In genomic region chr2:218405365-218406208, GRCh38 we compare ENCODE assay signal across 8 cellular contexts. TPM values are rescaled to one million over a fixed set of nuclear protein-coding genes. Genes with fewer than 3 reads are reported as not detected.
DNase-seq lines count a peak whose midpoint lies in the region; ATAC-seq, FAIRE-seq and TF ChIP-seq lines count a peak whose summit lies in the region.

No MANE protein-coding gene starts in this region.

- H3K27me3 ChIP-seq in CD8-positive, alpha-beta memory T cell (ENCODE audit: insufficient read depth, low read length, poor library complexity, severe bottlenecking): no peaks in the 10 kb centered on the region
- H3K27me3 ChIP-seq in H9 (ENCODE audit: insufficient read depth, low read length) (no peaks in the 10 kb centered on the region), Peyer's patch (no peaks in the 10 kb centered on the region), H1 (replicated peaks in 1 of 4; ENCODE audit: control insufficient read depth in 3 of 4, extremely low read depth in 1 of 4, insufficient read depth in 3 of 4, low read length in 3 of 4) (no peaks in the 10 kb centered on the region)

- H2BK20ac ChIP-seq in H9 (ENCODE audit: low read depth, low read length, poor library complexity, severe bottlenecking): no peak overlapping the region
- H2BK20ac ChIP-seq in H1 (ENCODE audit: low read length): 0 out of 2 replicates have a peak overlapping the region, but pooled peaks have one; percentile 61

- POLR2A ChIA-PET in CD8-positive, alpha-beta memory T cell (lab: Charles Lee): interaction anchor here (0.7 to 1.5 kb wide), 3 partner anchors 8 to 119 kb away, joined by 3 to 6 read pairs (median 3); no protein-coding TSS in a partner anchor
- POLR2A ChIA-PET in H1 (lab: Charles Lee; ENCODE audit: partially characterized antibody): interaction anchor here (0.7 to 5.5 kb wide), 10 partner anchors 10 to 135 kb away, joined by 3 to 35 read pairs (median 4); partner anchors contain the start of genes AAMP, PNKD and VIL1

- H3K4ac ChIP-seq in H9 (ENCODE audit: low read depth, low read length): no peak overlapping the region
- peak overlapping the region; percentile 76 for H3K4ac ChIP-seq in H1 (replicated peaks; ENCODE audit: insufficient read length, low read depth, low read length)

- CTCF ChIA-PET in CD8-positive, alpha-beta memory T cell (lab: Charles Lee): interaction anchor here (0.8 to 2.5 kb wide), 6 partner anchors 9 to 471 kb away, joined by 3 to 20 read pairs (median 4); no protein-coding TSS in a partner anchor
- CTCF ChIA-PET in H1 (lab: Charles Lee; ENCODE audit: partially characterized antibody): interaction anchor here (0.6 to 3.6 kb wide), 18 partner anchors 9 to 242 kb away, joined by 3 to 13 read pairs (median 3); no protein-coding TSS in a partner anchor

- H3K9ac ChIP-seq in H9 (ENCODE audit: extremely low read depth, insufficient read length, low read length) (peak overlapping the region; percentile 2), H1 (replicated peaks in 1 of 4; ENCODE audit: extremely low read depth in 1 of 4, low read depth in 3 of 4, low read length in 3 of 4) (peak overlapping the region in 2 of 4 experiments; percentile 31 to 49; a peak in 3 of 7 replicates)

- H3K27ac Mint-ChIP-seq in CD8-positive, alpha-beta memory T cell: peak overlapping the region; percentile 83 to 98 (median 96)
- H3K27ac Mint-ChIP-seq in H9 (peak overlapping the region; percentile 90 to 98 (median 91)), neural crest cell (ENCODE audit: unreplicated experiment) (peak overlapping the region; percentile 19)

- H3K14ac ChIP-seq in H9 (ENCODE audit: insufficient read depth, low read length) (peak overlapping the region; percentile 44; the same call in 1 of the 2 replicates), H1 (ENCODE audit: insufficient read length) (no peak overlapping the region)

- H3K18ac ChIP-seq in H9 (ENCODE audit: insufficient read length, low read depth, low read length): peak overlapping the region; percentile 9
- peak overlapping the region; percentile 100 for H3K18ac ChIP-seq in H1 (ENCODE audit: extremely low read depth, low read length)

- no peak overlapping the region for H2BK15ac ChIP-seq in H9 (ENCODE audit: low read depth, low read length)
- no peak overlapping the region for H2BK15ac ChIP-seq in H1 (ENCODE audit: low read length)

- no CpG with 5 or more reads among the region's 21 CpGs for WGBS in H9 (ENCODE audit: extremely low coverage, insufficient read length, low lambda C conversion rate)
- 14% methylated on average over 17 of the region's 21 CpGs; no CpG with 5 or more reads in 1 of the 2 experiments for WGBS in H1 (ENCODE audit: extremely low coverage in 1 of 2, insufficient coverage in 1 of 2, insufficient read length in 1 of 2, insufficient replicate concordance in 2 of 2, low coverage in 1 of 2, low lambda C conversion rate in 2 of 2, missing lambda C conversion rate in 1 of 2), 2 experiments

- H3K79me1 ChIP-seq in H9 (ENCODE audit: insufficient read depth, low read depth, low read length, poor library complexity, severe bottlenecking) (no peaks in the 10 kb centered on the region), H1 (ENCODE audit: low read depth, low read length) (no peaks in the 10 kb centered on the region)

- peak overlapping the region; percentile 79 to 85 (median 82) for H3K4me3 Mint-ChIP-seq in CD8-positive, alpha-beta memory T cell
- H3K4me3 Mint-ChIP-seq in H9 (peak overlapping the region; percentile 72 to 85), neural crest cell (peak overlapping the region; percentile 83)

- no peak for TF ChIP-seq RAD21 in H1 (IDR thresholded peaks at IDR 0.05 in 1 of 2, conservative IDR thresholded peaks at IDR 0.05 in 1 of 2; ENCODE audit: low read depth in 2 of 2, low read length in 2 of 2)

- H4K20me1 ChIP-seq in H9 (ENCODE audit: control insufficient read depth, insufficient read depth, insufficient read length) (no peaks in the 10 kb centered on the region), H1 (replicated peaks in 1 of 2; ENCODE audit: control insufficient read depth in 1 of 2, insufficient read depth in 2 of 2, low read length in 2 of 2) (peaks cover 0 to 2% of the 10 kb centered on the region in 2 experiments)

- H3T11ph ChIP-seq in H9 (ENCODE audit: low read length): no peak overlapping the region

- no peaks in the 10 kb centered on the region for H3K27me3 Mint-ChIP-seq in CD8-positive, alpha-beta memory T cell
- no peaks in the 10 kb centered on the region for H3K27me3 Mint-ChIP-seq in H9 (ENCODE audit: low read depth)
- no peaks in the 10 kb centered on the region for H3K27me3 Mint-ChIP-seq in neural crest cell (ENCODE audit: low read depth)

- no peak overlapping the region for H4K91ac ChIP-seq in H9 (ENCODE audit: insufficient read length, low read depth, low read length)
- peak overlapping the region; percentile 83 for H4K91ac ChIP-seq in H1 (replicated peaks; ENCODE audit: insufficient read length, low read length)

- TF ChIP-seq EP300 in H1 (IDR thresholded peaks at IDR 0.05; ENCODE audit: borderline replicate concordance in 1 of 2, low read depth in 2 of 2, low read length in 2 of 2): no peak

- H2AFZ ChIP-seq in H9 (ENCODE audit: low read length): no peak overlapping the region
- peak overlapping the region; percentile 91; the same call in 1 of the 2 replicates for H2AFZ ChIP-seq in H1 (ENCODE audit: low read length)

- ATAC-seq in GM21526 (IDR thresholded peaks at IDR 0.05; ENCODE audit: low FRiP score, unreplicated experiment): no peak

- H2BK12ac ChIP-seq in H9 (ENCODE audit: insufficient read length, low read depth, low read length) (no peak overlapping the region), H1 (ENCODE audit: low read depth, low read length) (no peak overlapping the region)

- DNase-seq in CD8-positive, alpha-beta memory T cell: peak in 2 of 5 donors; percentile 27 to 41
- no peak for DNase-seq in H9
- peak in 2 of 3 donors; percentile 39 to 69 for DNase-seq in Peyer's patch
- peak in 1 of 2 experiments; percentile 63 for DNase-seq in H1 (ENCODE audit: low read depth in 1 of 2, low spot score in 2 of 2)
- no peak for DNase-seq in neural crest cell (ENCODE audit: low read depth, low spot score)
- no peak for DNase-seq in midbrain (lab: John Stamatoyannopoulos, UW)
- DNase-seq in NCI-H1417 (lab: John Stamatoyannopoulos, UW): no peak

- no peaks in the 10 kb centered on the region for H3K9me3 ChIP-seq in CD8-positive, alpha-beta memory T cell (ENCODE audit: low read length)
- H3K9me3 ChIP-seq in H9 (ENCODE audit: control insufficient read depth, low read depth, low read length) (no peaks in the 10 kb centered on the region), Peyer's patch (no peaks in the 10 kb centered on the region), H1 (ENCODE audit: insufficient read depth in 2 of 2, low read depth in 1 of 2, low read length in 1 of 2) (no peaks in the 10 kb centered on the region)

- peak overlapping the region; percentile 34 for H3K4me3 ChIP-seq in CD8-positive, alpha-beta memory T cell (ENCODE audit: low read length)
- peak overlapping the region; percentile 26 to 54 (median 34) for H3K4me3 ChIP-seq in Peyer's patch
- H3K4me3 ChIP-seq in H1 (ENCODE audit: extremely low read depth in 1 of 4, insufficient read depth in 2 of 4, low read depth in 3 of 4, low read length in 4 of 4): peak overlapping the region; percentile 45 to 75 (median 62)

- H3K23me2 ChIP-seq in H9 (ENCODE audit: insufficient read length, low read depth, low read length, poor library complexity, severe bottlenecking) (peaks cover 19% of the 10 kb centered on the region), H1 (ENCODE audit: low read depth, low read length) (peaks cover 4% of the 10 kb centered on the region)

- H3K9me3 Mint-ChIP-seq in CD8-positive, alpha-beta memory T cell: no peaks in the 10 kb centered on the region
- no peaks in the 10 kb centered on the region for H3K9me3 Mint-ChIP-seq in H9
- no peaks in the 10 kb centered on the region for H3K9me3 Mint-ChIP-seq in neural crest cell

- H2BK5ac ChIP-seq in H9 (ENCODE audit: insufficient read length, low read length) (no peak overlapping the region), H1 (ENCODE audit: low read depth, low read length) (peak overlapping the region; percentile 93; the same call in 1 of the 2 replicates)

- H3K23ac ChIP-seq in H9 (ENCODE audit: insufficient read length, low read depth, low read length): no peak overlapping the region
- H3K23ac ChIP-seq in H1 (ENCODE audit: insufficient read length): no peak overlapping the region

- no peak overlapping the region for H4K8ac ChIP-seq in H9 (replicated peaks; ENCODE audit: insufficient read length, low read depth, low read length)
- H4K8ac ChIP-seq in H1 (ENCODE audit: extremely low read depth, insufficient read depth, low read length): peak overlapping the region; percentile 47; the same call in 1 of the 2 replicates

- FAIRE-seq in H1 (lab: Jason Lieb, UNC): no peak

- no peak overlapping the region for H2BK120ac ChIP-seq in H9 (ENCODE audit: low read depth, low read length, poor library complexity, severe bottlenecking)
- no peak overlapping the region for H2BK120ac ChIP-seq in H1 (replicated peaks; ENCODE audit: low read depth, low read length)

- H4K5ac ChIP-seq in H9 (ENCODE audit: insufficient read length, low read depth, low read length): no peak overlapping the region
- peak overlapping the region; percentile 97 for H4K5ac ChIP-seq in H1 (ENCODE audit: insufficient read length, low read depth, low read length)

- no peak overlapping the region for H3K56ac ChIP-seq in H9 (ENCODE audit: insufficient read length, low read depth, low read length)
- peak overlapping the region; percentile 82 for H3K56ac ChIP-seq in H1 (replicated peaks; ENCODE audit: insufficient read length, low read depth, low read length)

- H3K36me3 ChIP-seq in CD8-positive, alpha-beta memory T cell (ENCODE audit: insufficient read depth, low read length): peaks cover 10% of the 10 kb centered on the region
- H3K36me3 ChIP-seq in Peyer's patch (peaks cover 0 to 39% (median 0%) of the 10 kb centered on the region in 3 donors), H1 (ENCODE audit: control insufficient read depth in 2 of 4, insufficient read depth in 4 of 4, low read length in 3 of 4) (peaks cover 0 to 11% (median 4%) of the 10 kb centered on the region in 4 experiments; a peak in 2 of 8 replicates)

- H3K79me2 ChIP-seq in H9 (ENCODE audit: insufficient read depth, low read length): no peaks in the 10 kb centered on the region
- H3K79me2 ChIP-seq in H1 (ENCODE audit: control insufficient read depth in 1 of 2, insufficient read depth in 2 of 2, low read length in 2 of 2): no peaks in the 10 kb centered on the region

- peak overlapping the region; percentile 38 for H3K27ac ChIP-seq in CD8-positive, alpha-beta memory T cell (ENCODE audit: low read depth, low read length)
- no peak overlapping the region for H3K27ac ChIP-seq in H9 (ENCODE audit: insufficient read length, low read depth, low read length)
- H3K27ac ChIP-seq in Peyer's patch: peak overlapping the region; percentile 79 to 91 (median 86)
- H3K27ac ChIP-seq in H1 (ENCODE audit: low read depth, low read length): peak overlapping the region; percentile 82; the same call in 1 of the 2 replicates

- TF ChIP-seq POLR2A in Peyer's patch (IDR thresholded peaks at IDR 0.05): peak in 1 of 2 donors; percentile 31
- TF ChIP-seq POLR2A in H1 (IDR thresholded peaks at IDR 0.05; ENCODE audit: control extremely low read depth in 1 of 2, low read depth in 2 of 2, low read length in 2 of 2): no peak; a peak in 1 of 3 replicates

- H3K36me3 Mint-ChIP-seq in CD8-positive, alpha-beta memory T cell: peaks cover 0 to 45% (median 1%) of the 10 kb centered on the region in 3 donors
- H3K36me3 Mint-ChIP-seq in H9 (ENCODE audit: insufficient read depth in 1 of 3, low read depth in 3 of 3): peaks cover 4 to 25% (median 22%) of the 10 kb centered on the region in 3 experiments; a peak in 6 of 7 replicates
- no peaks in the 10 kb centered on the region for H3K36me3 Mint-ChIP-seq in neural crest cell (ENCODE audit: low read depth)

- TF ChIP-seq CTCF in H9 (conservative IDR thresholded peaks at IDR 0.05) (no peak), Peyer's patch (IDR thresholded peaks at IDR 0.05) (no peak), H1 (IDR thresholded peaks at IDR 0.05; ENCODE audit: control extremely low read depth in 1 of 3, insufficient read depth in 1 of 3, low read depth in 1 of 3, low read length in 3 of 3) (no peak), neural crest cell (conservative IDR thresholded peaks at IDR 0.05) (no peak)

- H3K4me1 ChIP-seq in CD8-positive, alpha-beta memory T cell (ENCODE audit: insufficient read depth, low read length): peaks cover 39% of the 10 kb centered on the region
- H3K4me1 ChIP-seq in H9 (ENCODE audit: insufficient read depth, low read length) (peaks cover 4% of the 10 kb centered on the region; the same call in 1 of the 2 replicates), Peyer's patch (peaks cover 8 to 56% (median 30%) of the 10 kb centered on the region in 4 donors), H1 (replicated peaks in 1 of 4; ENCODE audit: control insufficient read depth in 3 of 4, insufficient read depth in 4 of 4, low read length in 3 of 4) (peaks cover 12 to 30% (median 24%) of the 10 kb centered on the region in 4 experiments)

- peaks cover 48 to 69% (median 49%) of the 10 kb centered on the region in 3 donors for H3K4me1 Mint-ChIP-seq in CD8-positive, alpha-beta memory T cell
- H3K4me1 Mint-ChIP-seq in H9 (peaks cover 19 to 26% of the 10 kb centered on the region in 2 experiments), neural crest cell (peaks cover 24% of the 10 kb centered on the region)

- H2AK5ac ChIP-seq in H9 (ENCODE audit: insufficient read length, low read length) (no peak overlapping the region), H1 (ENCODE audit: low read depth, low read length) (no peak overlapping the region)

- H3K4me2 ChIP-seq in H9 (ENCODE audit: insufficient read depth, insufficient read length, low read length) (peak overlapping the region; percentile 49), H1 (ENCODE audit: insufficient read depth in 1 of 2, low read depth in 2 of 2, low read length in 2 of 2) (peak overlapping the region; percentile 88 to 98)

RNA-seq across cellular contexts. Expression of gene CTDSP1, which starts 5.9 kb away (rescaled TPM):
- 100 to 1,000 TPM; 104 to 113 TPM for total RNA-seq in CD8-positive, alpha-beta memory T cell
- 32.2 TPM for polyA plus RNA-seq in CD8-positive, alpha-beta memory T cell
- total RNA-seq in H9 (2021) (52.3 and 56.6 TPM in 2 replicates), Peyer's patch (100 to 1,000 TPM; 105 to 207 (median 184) TPM), neural crest cell (46.4 TPM in 2 replicates)
- total RNA-seq in H1 (2021; fragmentation: NEBNext Ultra II Directional; extraction: Animal tissue kit (Norgen Biotek cat#: 25700)): 20.3 and 20.9 TPM in 2 replicates
- 35.2 and 51.8 TPM in 2 replicates for polyA plus RNA-seq in H1 (2011; rRNA removed)
- polyA plus RNA-seq in H1 (2011; cell fraction: cytosol; rRNA removed): 37.5 TPM
- 41.5 TPM for polyA plus RNA-seq in H1 (2011; cell fraction: nucleus; rRNA removed)
- polyA plus RNA-seq in H1 (2012, experiment 1 of 2): 26.6 to 32.0 TPM (median 28.6 TPM) in 4 replicates
- polyA plus RNA-seq in H1 (2012, experiment 2 of 2): 32.8 TPM
- polyA plus RNA-seq in H1 (2013, experiment 1 of 2): 10.2 TPM
- polyA plus RNA-seq in H1 (2013, experiment 2 of 2): 10.7 TPM
- polyA minus RNA-seq in H1 (2011; rRNA and poly(A)+ RNA removed): 29.1 and 46.5 TPM in 2 replicates
- polyA minus RNA-seq in H1 (2011; cell fraction: cytosol; rRNA and poly(A)+ RNA removed): 23.2 TPM
- 25.6 TPM for polyA minus RNA-seq in H1 (2011; cell fraction: nucleus; rRNA and poly(A)+ RNA removed)

RNA-seq across cellular contexts. Expression of gene VIL1, which starts 13.3 kb away (rescaled TPM):
- total RNA-seq in CD8-positive, alpha-beta memory T cell: not detected
- polyA plus RNA-seq in CD8-positive, alpha-beta memory T cell: not detected
- total RNA-seq in H9 (2021) (4.0 and 4.2 TPM in 2 replicates), Peyer's patch (1,000 to 10,000 TPM in 1 of 4 donors, 100 to 1,000 TPM in 3; 189 to 1,274 (median 741) TPM), neural crest cell (not detected in 2 replicates)
- 7.0 and 8.2 TPM in 2 replicates for total RNA-seq in H1 (2021; fragmentation: NEBNext Ultra II Directional; extraction: Animal tissue kit (Norgen Biotek cat#: 25700))
- polyA plus RNA-seq in H1 (2011; rRNA removed): 6.2 and 8.1 TPM in 2 replicates
- 5.8 TPM for polyA plus RNA-seq in H1 (2011; cell fraction: cytosol; rRNA removed)
- 11.8 TPM for polyA plus RNA-seq in H1 (2011; cell fraction: nucleus; rRNA removed)
- polyA plus RNA-seq in H1 (2012, experiment 1 of 2): 4.1 to 7.0 TPM (median 5.3 TPM) in 4 replicates
- polyA plus RNA-seq in H1 (2012, experiment 2 of 2): 1.9 TPM
- polyA plus RNA-seq in H1 (2013, experiment 1 of 2): 1.3 TPM
- 1.2 TPM for polyA plus RNA-seq in H1 (2013, experiment 2 of 2)
- polyA minus RNA-seq in H1 (2011; rRNA and poly(A)+ RNA removed): 11.3 and 14.8 TPM in 2 replicates
- polyA minus RNA-seq in H1 (2011; cell fraction: cytosol; rRNA and poly(A)+ RNA removed): 3.5 TPM
- 6.6 TPM for polyA minus RNA-seq in H1 (2011; cell fraction: nucleus; rRNA and poly(A)+ RNA removed)

RNA-seq across cellular contexts. Expression of gene SLC11A1, which starts 23.5 kb away (rescaled TPM):
- 1 to 10 TPM; 1.1 to 2.1 TPM for total RNA-seq in CD8-positive, alpha-beta memory T cell
- polyA plus RNA-seq in CD8-positive, alpha-beta memory T cell: 0.32 TPM
- total RNA-seq in H9 (2021) (0.04 and 0.11 TPM in 2 replicates), Peyer's patch (10 to 100 TPM in 2 of 4 donors, 1 to 10 TPM in 2; 2.8 to 21.5 (median 8.6) TPM), neural crest cell (0.09 TPM in 1 of 2 replicates, not detected in the other)
- 0.21 and 0.43 TPM in 2 replicates for total RNA-seq in H1 (2021; fragmentation: NEBNext Ultra II Directional; extraction: Animal tissue kit (Norgen Biotek cat#: 25700))
- 0.13 and 0.20 TPM in 2 replicates for polyA plus RNA-seq in H1 (2011; rRNA removed)
- 0.05 TPM for polyA plus RNA-seq in H1 (2011; cell fraction: cytosol; rRNA removed)
- polyA plus RNA-seq in H1 (2011; cell fraction: nucleus; rRNA removed): 0.36 TPM
- 0.07 to 0.27 TPM (median 0.08 TPM) in 3 of 4 replicates, not detected in the other for polyA plus RNA-seq in H1 (2012, experiment 1 of 2)
- 0.07 TPM for polyA plus RNA-seq in H1 (2012, experiment 2 of 2)
- polyA plus RNA-seq in H1 (2013, experiment 1 of 2): 0.12 TPM
- polyA plus RNA-seq in H1 (2013, experiment 2 of 2): 0.09 TPM
- 0.05 TPM in 1 of 2 replicates, not detected in the other for polyA minus RNA-seq in H1 (2011; rRNA and poly(A)+ RNA removed)
- not detected for polyA minus RNA-seq in H1 (2011; cell fraction: cytosol; rRNA and poly(A)+ RNA removed)
- polyA minus RNA-seq in H1 (2011; cell fraction: nucleus; rRNA and poly(A)+ RNA removed): 1.3 TPM

RNA-seq across cellular contexts. Expression of gene CATIP, which starts 48.9 kb away (rescaled TPM):
- not detected for total RNA-seq in CD8-positive, alpha-beta memory T cell
- not detected for polyA plus RNA-seq in CD8-positive, alpha-beta memory T cell
- total RNA-seq in H9 (2021): not detected in 2 replicates
- not detected for total RNA-seq in Peyer's patch
- not detected in 2 replicates for total RNA-seq in H1 (2021; fragmentation: NEBNext Ultra II Directional; extraction: Animal tissue kit (Norgen Biotek cat#: 25700))
- polyA plus RNA-seq in H1 (2011; rRNA removed): not detected in 2 replicates
- polyA plus RNA-seq in H1 (2011; cell fraction: cytosol; rRNA removed): 0.27 TPM
- 0.87 TPM for polyA plus RNA-seq in H1 (2011; cell fraction: nucleus; rRNA removed)
- polyA plus RNA-seq in H1 (2012, experiment 1 of 2): 0.16 to 0.34 TPM in 2 of 4 replicates, not detected in the others
- polyA plus RNA-seq in H1 (2012, experiment 2 of 2): not detected
- not detected for polyA plus RNA-seq in H1 (2013, experiment 1 of 2)
- 0.07 TPM for polyA plus RNA-seq in H1 (2013, experiment 2 of 2)
- 0.60 TPM in 1 of 2 replicates, not detected in the other for polyA minus RNA-seq in H1 (2011; rRNA and poly(A)+ RNA removed)
- polyA minus RNA-seq in H1 (2011; cell fraction: cytosol; rRNA and poly(A)+ RNA removed): not detected
- not detected for polyA minus RNA-seq in H1 (2011; cell fraction: nucleus; rRNA and poly(A)+ RNA removed)
- 0.30 TPM in 1 of 2 replicates, not detected in the other for total RNA-seq in neural crest cell

Comparison
In these comparisons a context has a peak if more than half of its experiments do, and no peak if none do; other contexts are left out.
1. DNase-seq: peak in Peyer's patch (2 of 3); none in H9 (single experiment), neural crest cell (single experiment), midbrain (single experiment) and NCI-H1417 (0 of 3).
2. H3K27ac Mint-ChIP-seq: peak in every context shown above with its lines; median percentile 96 in CD8-positive, alpha-beta memory T cell; 91 in H9; 19 in neural crest cell.
3. RNA of gene VIL1, which starts 13.3 kb away (total RNA-seq): 189 to 1,274 TPM in Peyer's patch; 7.0 to 8.2 TPM in H1, 4.0 to 4.2 TPM in H9, not detected in neural crest cell and not detected in CD8-positive, alpha-beta memory T cell; every median in the first group is over 10 times any median in the second.
4. Peak in every context shown above with its lines, with median percentiles within 50 percentile points of each other: H3K4me3 ChIP-seq and H3K4me3 Mint-ChIP-seq.